ENCODE assay signal across 24 cellular contexts in genomic region chr15:41048397-41048796, GRCh38.
DNase-seq lines count a peak whose midpoint lies in the region; ATAC-seq, FAIRE-seq and TF ChIP-seq lines count a peak whose summit lies in the region.
"Had no signal": no experiment of that assay in that cellular context is flagged by ENCODE, and none has a peak within 500 bp of the region (broad histone marks: within the 10 kb centered on the region; RNA-seq: fewer than 3 reads in every experiment).

No MANE protein-coding gene starts in this region.

- in situ Hi-C loops in ACHN (cut with HindIII; ENCODE audit: low pct_ligation_motif_present, low pct_unique_long_range_greater_than_20kb, low sequenced_read_pairs) (no loop called here), GM12878 (cut with MboI) (no loop called here)

- intact Hi-C loops in GM12878 (cut with micrococcal nuclease; ENCODE audit: unreplicated experiment), result no loop called here
- intact Hi-C loops in left lung (cut with DNase I), result no loop called here
- intact Hi-C loops in esophagus squamous epithelium (cut with DNase I), result no loop called here

- no peaks in the 10 kb centered on the region for H3K79me2 ChIP-seq in GM12878 (ENCODE audit: control insufficient read depth, insufficient read depth, low read length)
- H3K79me2 ChIP-seq: parathyroid adenoma had no signal

- no peak overlapping the region for H2AFZ ChIP-seq in GM12878 (ENCODE audit: control insufficient read depth, low read depth, low read length)
- H2AFZ ChIP-seq: parathyroid adenoma had no signal

- ATAC-seq in GM12878, result peak; percentile 77
- ATAC-seq in left lung, result peak; percentile 33
- ATAC-seq in HG02759 (IDR thresholded peaks at IDR 0.05; ENCODE audit: unreplicated experiment), result no peak
- ATAC-seq: sciatic nerve had no signal

- RAD21 ChIA-PET in GM12878 (lab: Charles Lee; ENCODE audit: unreplicated experiment), result interaction anchor here (0.9 to 1.2 kb wide), 3 partner anchors 136 to 285 kb away, joined by 3 to 4 read pairs (median 3); no protein-coding TSS in a partner anchor

- CTCF ChIA-PET in GM12878 (lab: Yijun Ruan, JAX), result interaction anchor here (0.7 to 1.3 kb wide), 3 partner anchors 136 to 143 kb away, joined by 4 to 10 read pairs (median 4); no protein-coding TSS in a partner anchor

- no peak for FAIRE-seq in GM12878 (lab: Jason Lieb, UNC)

- no peak overlapping the region for H3K9ac ChIP-seq in GM12878 (ENCODE audit: control insufficient read depth, insufficient read depth, low read length)
- H3K9ac ChIP-seq: parathyroid adenoma had no signal

- H3K27ac ChIP-seq in GM12878 (ENCODE audit: control insufficient read depth, insufficient read depth), result no peak overlapping the region
- no peak overlapping the region for H3K27ac ChIP-seq in left lung
- H3K27ac ChIP-seq in substantia nigra (ENCODE audit: low read depth, low read length, poor library complexity, severe bottlenecking), result no peak overlapping the region
- H3K27ac ChIP-seq in esophagus squamous epithelium, result no peak overlapping the region
- H3K27ac ChIP-seq: breast epithelium, C4-2B, coronary artery, parathyroid adenoma, uterus had no signal

- TF ChIP-seq RAD21 in GM12878 (IDR thresholded peaks at IDR 0.05; ENCODE audit: insufficient read depth, low read depth, low read length), result no peak

- peak; percentile 17 for DNase-seq in ACHN
- DNase-seq in GM20000 (ENCODE audit: low spot score), result peak; percentile 15
- no peak for DNase-seq in GM12878 (ENCODE audit: low read depth, low spot score)
- no peak for DNase-seq in left lung
- no peak for DNase-seq in substantia nigra (lab: John Stamatoyannopoulos, UW)
- DNase-seq in NOMO-1 treated with dmso at 0.1 percent for 144 hours (lab: John Stamatoyannopoulos, UW; ENCODE audit: unreplicated experiment), result no peak
- DNase-seq in esophagus squamous epithelium (lab: John Stamatoyannopoulos, UW), result no peak
- DNase-seq: activated CD4-positive, alpha-beta T cell treated with anti-CD3 and anti-CD28 coated beads, Interleukin-2, amount 50 U/mL, for 1 hour; activated gamma-delta T cell treated with Interleukin-2 at 50 U/mL for 16 hours; endodermal cell; IMR-90; NCI-H1417; NCI-H510A; NK-92 treated with Interleukin-12 subunit alpha and Interleukin-12 subunit beta, amount 100 ng/mL, for 24 hours; Peyer's patch; stimulated activated CD8-positive, alpha-beta memory T cell treated with anti-CD3 and anti-CD28 coated beads, Interleukin-4, amount 100 ng/mL, for 48 hours; T-helper 1 cell; uterus had no signal

- no peak overlapping the region for H3K4me2 ChIP-seq in GM12878 (ENCODE audit: control insufficient read depth, insufficient read depth)

- no TSS peak for BruUV-seq in GM12878 (replicated peaks; lab: Mats Ljungman, UMichigan)

- TF ChIP-seq CTCF in GM20000 (IDR thresholded peaks at IDR 0.05; ENCODE audit: extremely low read depth, missing control alignments) (no peak), GM12878 (IDR thresholded peaks at IDR 0.05 in 2 of 3, conservative IDR thresholded peaks at IDR 0.05 in 1 of 3; ENCODE audit: control insufficient read depth in 2 of 3, extremely low read depth in 1 of 3, insufficient read depth in 1 of 3, low read depth in 3 of 3, low read length in 3 of 3) (no peak), left lung (IDR thresholded peaks at IDR 0.05) (no peak), esophagus squamous epithelium (IDR thresholded peaks at IDR 0.05) (no peak)

- SMC1A ChIA-PET in GM12878 (lab: Charles Lee; ENCODE audit: uncharacterized antibody, unreplicated experiment), result interaction anchor here (1.1 to 1.6 kb wide), 4 partner anchors 13 to 65 kb away, joined by 3 to 5 read pairs (median 4); no protein-coding TSS in a partner anchor

- TF ChIP-seq EP300 in GM12878 (IDR thresholded peaks at IDR 0.05; ENCODE audit: borderline replicate concordance in 1 of 2, control insufficient read depth in 1 of 2, low read depth in 2 of 2, low read length in 2 of 2), result no peak

- no peak for TF ChIP-seq POLR2A in GM12878 (IDR thresholded peaks at IDR 0.05; ENCODE audit: low read depth, low read length)
- no peak for TF ChIP-seq POLR2A in esophagus squamous epithelium (IDR thresholded peaks at IDR 0.05)

- no peaks in the 10 kb centered on the region for H3K9me3 ChIP-seq in GM12878 (replicated peaks; ENCODE audit: control insufficient read depth, insufficient read depth, low read length)
- no peaks in the 10 kb centered on the region for H3K9me3 ChIP-seq in left lung
- no peaks in the 10 kb centered on the region for H3K9me3 ChIP-seq in esophagus squamous epithelium
- H3K9me3 ChIP-seq: breast epithelium, Peyer's patch, uterus had no signal

- H3K27me3 ChIP-seq in GM12878 (replicated peaks in 1 of 2; ENCODE audit: control insufficient read depth in 2 of 2, insufficient read depth in 2 of 2, low read length in 1 of 2) (no peaks in the 10 kb centered on the region), left lung (no peaks in the 10 kb centered on the region), esophagus squamous epithelium (no peaks in the 10 kb centered on the region)
- H3K27me3 ChIP-seq: breast epithelium, Peyer's patch, uterus had no signal

- no peak overlapping the region for H3K4me3 ChIP-seq in GM12878
- H3K4me3 ChIP-seq in left lung, result no peak overlapping the region
- no peak overlapping the region for H3K4me3 ChIP-seq in esophagus squamous epithelium
- H3K4me3 ChIP-seq: breast epithelium, coronary artery, Peyer's patch, uterus had no signal

- no peaks in the 10 kb centered on the region for H3K4me1 ChIP-seq in GM12878 (ENCODE audit: control insufficient read depth, insufficient read depth, low read length)
- H3K4me1 ChIP-seq in left lung, result no peaks in the 10 kb centered on the region
- no peaks in the 10 kb centered on the region for H3K4me1 ChIP-seq in esophagus squamous epithelium
- H3K4me1 ChIP-seq: breast epithelium, parathyroid adenoma, Peyer's patch, uterus had no signal

- H4K20me1 ChIP-seq in GM12878 (ENCODE audit: control insufficient read depth, insufficient read depth), result no peaks in the 10 kb centered on the region

- POLR2A ChIA-PET in GM12878 (lab: Charles Lee), result interaction anchor here (0.5 to 1.7 kb wide), 4 partner anchors 14 to 353 kb away, joined by 3 to 7 read pairs (median 3); partner anchors contain the start of gene RAD51

- H3K36me3 ChIP-seq in GM12878 (ENCODE audit: control insufficient read depth in 2 of 2, insufficient read depth in 2 of 2, low read length in 1 of 2), result peaks cover 14 to 37% of the 10 kb centered on the region in 2 experiments
- peaks cover 4 to 97% of the 10 kb centered on the region in 2 donors for H3K36me3 ChIP-seq in left lung
- H3K36me3 ChIP-seq in esophagus squamous epithelium, result peaks cover 0 to 100% (median 62%) of the 10 kb centered on the region in 3 donors
- H3K36me3 ChIP-seq: uterus had no signal

TF ChIP-seq in GM12878, 131 proteins besides CTCF, POLR2A, EP300 and RAD21 (continues in another document):
- TF ChIP-seq EZH2 (IDR thresholded peaks at IDR 0.05; ENCODE audit: borderline replicate concordance, control insufficient read depth, low read depth, low read length), result no peak
- TF ChIP-seq NFYA (IDR thresholded peaks at IDR 0.05; ENCODE audit: borderline replicate concordance, low read depth, low read length), result no peak
- no peak for TF ChIP-seq KLF5 (IDR thresholded peaks at IDR 0.05; ENCODE audit: partially characterized antibody)
- no peak for TF ChIP-seq PRDM15 (CRISPR knock-in tag; IDR thresholded peaks at IDR 0.05)
- no peak for TF ChIP-seq YY1 (IDR thresholded peaks at IDR 0.05; ENCODE audit: low read depth, low read length)
- TF ChIP-seq IRF5 (IDR thresholded peaks at IDR 0.05; ENCODE audit: borderline replicate concordance), result no peak
- no peak for TF ChIP-seq TBL1XR1 (IDR thresholded peaks at IDR 0.05; ENCODE audit: low read depth, low read length)
- no peak for TF ChIP-seq NFXL1 (IDR thresholded peaks at IDR 0.05; ENCODE audit: borderline replicate concordance)
- TF ChIP-seq MEF2A (IDR thresholded peaks at IDR 0.05; ENCODE audit: insufficient read depth, low read depth, low read length), result no peak
- no peak for TF ChIP-seq RUNX3 (IDR thresholded peaks at IDR 0.05; ENCODE audit: low read length)
- TF ChIP-seq HDGF (IDR thresholded peaks at IDR 0.05), result no peak
- no peak for TF ChIP-seq NR2C1 (IDR thresholded peaks at IDR 0.05)
- TF ChIP-seq POLR2AphosphoS5 (IDR thresholded peaks at IDR 0.05; ENCODE audit: low read length), result no peak

Comparison
In these comparisons a context has a peak if more than half of its experiments do, and no peak if none do; other contexts are left out.
1. DNase-seq: peak in ACHN (single experiment) and GM20000 (single experiment); none in GM12878 (single experiment), left lung (0 of 2), substantia nigra (0 of 49), NOMO-1 treated with dmso at 0.1 percent for 144 hours (single experiment) and esophagus squamous epithelium (single experiment).